8 cellular contexts compared by ENCODE assay signal in genomic region chr7:143900230-143900766, GRCh38. TPM values are rescaled to one million over a fixed set of nuclear protein-coding genes. Genes with fewer than 3 reads are reported as not detected.
DNase-seq lines count a peak whose midpoint lies in the region; ATAC-seq, FAIRE-seq and TF ChIP-seq lines count a peak whose summit lies in the region.

No MANE protein-coding gene starts in this region.

- TF ChIP-seq CTCF in BE2C (IDR thresholded peaks at IDR 0.05; ENCODE audit: low read depth, low read length) (no peak), bronchial epithelial cell (IDR thresholded peaks at IDR 0.05; ENCODE audit: insufficient read depth, low read length, severe bottlenecking) (no peak)

- no peaks in the 10 kb centered on the region for H3K9me3 ChIP-seq in BE2C
- H3K9me3 ChIP-seq in mucosa of rectum (ENCODE audit: control insufficient read depth in 2 of 2, low read length in 2 of 2), result no peaks in the 10 kb centered on the region

- peak overlapping the region in 1 of 2 donors; percentile 20 for H3K27ac ChIP-seq in mucosa of rectum (ENCODE audit: low read depth in 2 of 2, low read length in 2 of 2)

- H3K27me3 ChIP-seq in BE2C, result no peaks in the 10 kb centered on the region
- no peaks in the 10 kb centered on the region for H3K27me3 ChIP-seq in bronchial epithelial cell (ENCODE audit: control insufficient read depth, insufficient read depth, low read length)
- no peaks in the 10 kb centered on the region for H3K27me3 ChIP-seq in mucosa of rectum (ENCODE audit: control insufficient read depth in 2 of 2, insufficient read depth in 2 of 2, low read length in 2 of 2)

- H3K4me1 ChIP-seq in BE2C, result peaks cover 3% of the 10 kb centered on the region; the same call in 1 of the 2 replicates
- peaks cover 0 to 7% of the 10 kb centered on the region in 2 donors for H3K4me1 ChIP-seq in mucosa of rectum (ENCODE audit: control insufficient read depth in 2 of 2, insufficient read depth in 2 of 2, low read length in 2 of 2)

- H3K9ac ChIP-seq in mucosa of rectum (ENCODE audit: low read depth in 1 of 2, low read length in 2 of 2), result peak overlapping the region in 1 of 2 donors; percentile 39

- DNase-seq in BE2C (no peak), LHCN-M2 (ENCODE audit: low read depth) (peak; percentile 45), bronchial epithelial cell (ENCODE audit: low read depth) (peak; percentile 52), midbrain (lab: John Stamatoyannopoulos, UW) (no peak), anterior cingulate cortex (lab: John Stamatoyannopoulos, UW) (no peak)

- ATAC-seq in GM18907 (IDR thresholded peaks at IDR 0.05; ENCODE audit: unreplicated experiment), result no peak
- no peak for ATAC-seq in GM18520 (IDR thresholded peaks at IDR 0.05; ENCODE audit: unreplicated experiment)

- FAIRE-seq in bronchial epithelial cell (lab: Jason Lieb, UNC), result no peak

- H3K4me3 ChIP-seq in BE2C (ENCODE audit: low read depth, low read length) (peak overlapping the region; percentile 63), bronchial epithelial cell (ENCODE audit: low read depth, low read length) (no peak overlapping the region), mucosa of rectum (ENCODE audit: low read length in 2 of 2) (peak overlapping the region; percentile 39 to 95)

- H3K36me3 ChIP-seq in BE2C (no peaks in the 10 kb centered on the region), bronchial epithelial cell (ENCODE audit: control insufficient read depth, insufficient read depth, low read length) (no peaks in the 10 kb centered on the region), mucosa of rectum (ENCODE audit: control insufficient read depth in 2 of 2, insufficient read depth in 2 of 2, low read length in 2 of 2) (no peaks in the 10 kb centered on the region)

RNA-seq across cellular contexts. Expression of gene TCAF1, which starts 1.7 kb away (rescaled TPM):
- polyA plus RNA-seq in BE2C (2012; ENCODE audit: insufficient read depth, insufficient read length, low read depth), result 107 TPM
- total RNA-seq in LHCN-M2 (2014; rRNA removed) (91.2 and 99.4 TPM in 2 replicates), bronchial epithelial cell (12.3 and 17.6 TPM in 2 replicates)
- 57.3 TPM for polyA plus RNA-seq in LHCN-M2 (2012)

RNA-seq across cellular contexts. Expression of gene OR2F2, which starts 34.7 kb away (rescaled TPM):
- polyA plus RNA-seq in BE2C (2012; ENCODE audit: insufficient read depth, insufficient read length, low read depth), result not detected
- total RNA-seq in LHCN-M2 (2014; rRNA removed), result not detected in 2 replicates
- polyA plus RNA-seq in LHCN-M2 (2012), result 0.05 TPM
- not detected in 2 replicates for total RNA-seq in bronchial epithelial cell

RNA-seq across cellular contexts. Expression of gene OR2F1, which starts 54.3 kb away (rescaled TPM):
- polyA plus RNA-seq in BE2C (2012; ENCODE audit: insufficient read depth, insufficient read length, low read depth), result not detected
- total RNA-seq in LHCN-M2 (2014; rRNA removed), result not detected in 2 replicates
- polyA plus RNA-seq in LHCN-M2 (2012), result not detected
- total RNA-seq in bronchial epithelial cell, result not detected in 2 replicates

Comparison
In these comparisons a context has a peak if more than half of its experiments do, and no peak if none do; other contexts are left out.
1. DNase-seq: peak in LHCN-M2 (single experiment) and bronchial epithelial cell (single experiment); none in BE2C (single experiment), midbrain (single experiment) and anterior cingulate cortex (0 of 58).